ENCODE assay signal across 11 cellular contexts in genomic region chr4:169099775-169100180, GRCh38.
DNase-seq lines count a peak whose midpoint lies in the region; ATAC-seq and TF ChIP-seq lines count a peak whose summit lies in the region.
"Had no signal": no experiment of that assay in that cellular context is flagged by ENCODE, and none has a peak within 500 bp of the region (broad histone marks: within the 10 kb centered on the region; RNA-seq: fewer than 3 reads in every experiment).

No MANE protein-coding gene starts in this region.

- no peak overlapping the region for H3K4me2 ChIP-seq in GM23338

- ATAC-seq in GM21576 (IDR thresholded peaks at IDR 0.05; ENCODE audit: unreplicated experiment) (peak; percentile 41), left lung (peak; percentile 54), GM23338 (no peak)

- H3K27me3 Mint-ChIP-seq in Calu3 (ENCODE audit: unreplicated experiment) (no peaks in the 10 kb centered on the region), GM23338 (ENCODE audit: insufficient read depth, low read depth, poor library complexity) (no peaks in the 10 kb centered on the region)

- H3K9me3 ChIP-seq in left lung: no peaks in the 10 kb centered on the region

- TF ChIP-seq CTCF in Calu3 (IDR thresholded peaks at IDR 0.05; ENCODE audit: unreplicated experiment): no peak
- no peak for TF ChIP-seq CTCF in left lung (IDR thresholded peaks at IDR 0.05)
- TF ChIP-seq CTCF in GM23338 (conservative IDR thresholded peaks at IDR 0.05; ENCODE audit: low read depth in 2 of 2): no peak

- H3K4me1 Mint-ChIP-seq in Calu3 (ENCODE audit: low read depth, unreplicated experiment) (peaks cover 59% of the 10 kb centered on the region), GM23338 (peaks cover 30% of the 10 kb centered on the region)

- H3K27ac Mint-ChIP-seq in Calu3 (ENCODE audit: unreplicated experiment) (peak overlapping the region; percentile 1), GM23338 (no peak overlapping the region)
- H3K27ac Mint-ChIP-seq: T-helper 1 cell treated with Interleukin-12 subunit alpha and Interleukin-12 subunit beta and Interleukin-4 antibody, amounts not matched to agents 30 μg/mL and 1 μg/mL, for 36 hours had no signal

- H3K79me2 ChIP-seq in GM23338 (replicated peaks; ENCODE audit: insufficient read depth): no peaks in the 10 kb centered on the region; the same call in 1 of the 2 replicates

- intact Hi-C loops in Calu3 (cut with micrococcal nuclease; ENCODE audit: unreplicated experiment) (no loop called here), left lung (cut with DNase I) (no loop called here)

- peaks cover 0 to 29% of the 10 kb centered on the region in 2 donors for H3K36me3 ChIP-seq in left lung
- no peaks in the 10 kb centered on the region for H3K36me3 ChIP-seq in GM23338 (ENCODE audit: insufficient read depth)

- no peaks in the 10 kb centered on the region for H4K20me1 ChIP-seq in GM23338 (replicated peaks; ENCODE audit: insufficient read depth)

- CTCF ChIA-PET in Calu3 (lab: Charles Lee): interaction anchor here (0.6 kb wide), 1 partner anchor 202 kb away, joined by 3 read pairs; no protein-coding TSS in a partner anchor

- H3K27me3 ChIP-seq in left lung: no peaks in the 10 kb centered on the region
- no peaks in the 10 kb centered on the region for H3K27me3 ChIP-seq in GM23338 (ENCODE audit: insufficient read depth)

- H3K4me3 ChIP-seq in left lung (no peak overlapping the region), GM23338 (no peak overlapping the region)

- H3K9me3 Mint-ChIP-seq in Calu3 (ENCODE audit: low read depth, unreplicated experiment) (peaks cover 2% of the 10 kb centered on the region), GM23338 (no peaks in the 10 kb centered on the region)
- H3K9me3 Mint-ChIP-seq: T-helper 1 cell treated with Interleukin-12 subunit alpha and Interleukin-12 subunit beta and Interleukin-4 antibody, amounts not matched to agents 30 μg/mL and 1 μg/mL, for 36 hours had no signal

- peak overlapping the region in 1 of 2 donors; percentile 11 for H3K27ac ChIP-seq in left lung
- no peak overlapping the region for H3K27ac ChIP-seq in GM23338 (ENCODE audit: low read depth)

- H3K4me1 ChIP-seq in left lung: peaks cover 0 to 20% of the 10 kb centered on the region in 2 donors
- H3K4me1 ChIP-seq in GM23338 (ENCODE audit: insufficient read depth): peaks cover 11% of the 10 kb centered on the region

- DNase-seq in Calu3 (no peak), NAMALWA (ENCODE audit: low spot score) (peak; percentile 17), left lung (no peak), GM23338 (ENCODE audit: low spot score) (no peak), cerebellar nuclear complex (lab: John Stamatoyannopoulos, UW) (no peak), NCI-H2196 (lab: John Stamatoyannopoulos, UW; ENCODE audit: unreplicated experiment) (no peak)
- no peak for DNase-seq in activated CD4-positive, alpha-beta T cell treated with anti-CD3 and anti-CD28 coated beads, Interleukin-2, amount 50 U/mL, for 48 hours
- DNase-seq: DND-41; effector memory CD4-positive, alpha-beta T cell had no signal

- H3K36me3 Mint-ChIP-seq in Calu3 (ENCODE audit: insufficient read depth, unreplicated experiment): peaks cover 67% of the 10 kb centered on the region
- H3K36me3 Mint-ChIP-seq in GM23338 (ENCODE audit: low read depth): peaks cover 17% of the 10 kb centered on the region

- peaks cover 5% of the 10 kb centered on the region; the same call in 1 of the 2 replicates for H3K9me2 ChIP-seq in GM23338 (ENCODE audit: insufficient read depth)

- H3F3A ChIP-seq in GM23338 (replicated peaks; ENCODE audit: low read depth): no peaks in the 10 kb centered on the region

- H3K4me3 Mint-ChIP-seq in Calu3 (ENCODE audit: low read depth, unreplicated experiment): no peak overlapping the region
- no peak overlapping the region for H3K4me3 Mint-ChIP-seq in GM23338
- H3K4me3 Mint-ChIP-seq: T-helper 1 cell treated with Interleukin-12 subunit alpha and Interleukin-12 subunit beta and Interleukin-4 antibody, amounts not matched to agents 30 μg/mL and 1 μg/mL, for 36 hours had no signal

- BruUV-seq in Calu3 (replicated peaks; lab: Mats Ljungman, UMichigan): no TSS peak

- H2AFZ ChIP-seq in GM23338: no peak overlapping the region

TF ChIP-seq in GM23338, 12 proteins besides CTCF, POLR2A, EP300 and RAD21 (continues in another document):
- TF ChIP-seq EZH2 (IDR thresholded peaks at IDR 0.05; ENCODE audit: low read depth, unreplicated experiment) (no peak), CREB1 (CRISPR knock-in tag; IDR thresholded peaks at IDR 0.05; ENCODE audit: low read depth) (no peak), ZNF462 (CRISPR knock-in tag; IDR thresholded peaks at IDR 0.05) (no peak), STAT1 (IDR thresholded peaks at IDR 0.05; ENCODE audit: unreplicated experiment) (no peak), ZNF331 (CRISPR knock-in tag; IDR thresholded peaks at IDR 0.05; ENCODE audit: low read depth) (no peak), EZH2phosphoT487 (IDR thresholded peaks at IDR 0.05; ENCODE audit: unreplicated experiment) (no peak)
